ENCODE assay signal across 1 cellular context in genomic region chr2:187461294-187462261, GRCh38.
TF ChIP-seq lines count a peak whose summit lies in the region.

No MANE protein-coding gene starts in this region.

TF ChIP-seq in HepG2, 621 proteins besides CTCF, POLR2A, EP300 and RAD21 (continued from another document and continues in another):
- TF ChIP-seq, protein P1, sequence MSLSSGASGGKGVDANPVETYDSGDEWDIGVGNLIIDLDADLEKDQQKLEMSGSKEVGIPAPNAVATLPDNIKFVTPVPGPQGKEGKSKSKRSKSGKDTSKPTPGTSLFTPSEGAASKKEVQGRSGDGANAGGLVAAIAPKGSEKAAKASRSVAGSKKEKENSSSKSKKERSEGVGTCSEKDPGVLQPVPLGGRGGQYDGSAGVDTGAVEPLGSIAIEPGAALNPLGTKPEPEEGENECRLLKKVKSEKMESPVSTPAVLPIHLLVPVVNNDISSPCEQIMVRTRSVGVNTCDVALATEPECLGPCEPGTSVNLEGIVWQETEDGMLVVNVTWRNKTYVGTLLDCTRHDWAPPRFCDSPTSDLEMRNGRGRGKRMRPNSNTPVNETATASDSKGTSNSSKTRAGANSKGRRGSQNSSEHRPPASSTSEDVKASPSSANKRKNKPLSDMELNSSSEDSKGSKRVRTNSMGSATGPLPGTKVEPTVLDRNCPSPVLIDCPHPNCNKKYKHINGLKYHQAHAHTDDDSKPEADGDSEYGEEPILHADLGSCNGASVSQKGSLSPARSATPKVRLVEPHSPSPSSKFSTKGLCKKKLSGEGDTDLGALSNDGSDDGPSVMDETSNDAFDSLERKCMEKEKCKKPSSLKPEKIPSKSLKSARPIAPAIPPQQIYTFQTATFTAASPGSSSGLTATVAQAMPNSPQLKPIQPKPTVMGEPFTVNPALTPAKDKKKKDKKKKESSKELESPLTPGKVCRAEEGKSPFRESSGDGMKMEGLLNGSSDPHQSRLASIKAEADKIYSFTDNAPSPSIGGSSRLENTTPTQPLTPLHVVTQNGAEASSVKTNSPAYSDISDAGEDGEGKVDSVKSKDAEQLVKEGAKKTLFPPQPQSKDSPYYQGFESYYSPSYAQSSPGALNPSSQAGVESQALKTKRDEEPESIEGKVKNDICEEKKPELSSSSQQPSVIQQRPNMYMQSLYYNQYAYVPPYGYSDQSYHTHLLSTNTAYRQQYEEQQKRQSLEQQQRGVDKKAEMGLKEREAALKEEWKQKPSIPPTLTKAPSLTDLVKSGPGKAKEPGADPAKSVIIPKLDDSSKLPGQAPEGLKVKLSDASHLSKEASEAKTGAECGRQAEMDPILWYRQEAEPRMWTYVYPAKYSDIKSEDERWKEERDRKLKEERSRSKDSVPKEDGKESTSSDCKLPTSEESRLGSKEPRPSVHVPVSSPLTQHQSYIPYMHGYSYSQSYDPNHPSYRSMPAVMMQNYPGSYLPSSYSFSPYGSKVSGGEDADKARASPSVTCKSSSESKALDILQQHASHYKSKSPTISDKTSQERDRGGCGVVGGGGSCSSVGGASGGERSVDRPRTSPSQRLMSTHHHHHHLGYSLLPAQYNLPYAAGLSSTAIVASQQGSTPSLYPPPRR (CRISPR knock-in tag; IDR thresholded peaks at IDR 0.05; ENCODE audit: borderline replicate concordance), result peak; percentile 75
- 0 out of 2 replicates have a peak, but pooled peaks have one; percentile 20 for TF ChIP-seq HNF4G (IDR thresholded peaks at IDR 0.05; ENCODE audit: borderline replicate concordance, low read depth, low read length)
- no peak for TF ChIP-seq HNF4G (CRISPR knock-in tag; IDR thresholded peaks at IDR 0.05; ENCODE audit: borderline replicate concordance, low read depth)
- TF ChIP-seq ZNF761 (CRISPR knock-in tag; conservative IDR thresholded peaks at IDR 0.05), result peak; percentile 85; the same call in 1 of the 2 replicates
- no peak for TF ChIP-seq ZSCAN9 (CRISPR knock-in tag; IDR thresholded peaks at IDR 0.05; ENCODE audit: borderline replicate concordance)
- peak; percentile 34; the same call in 1 of the 2 replicates for TF ChIP-seq ZBTB8A (CRISPR knock-in tag; IDR thresholded peaks at IDR 0.05; ENCODE audit: borderline replicate concordance, low read depth)
- TF ChIP-seq KLF11 (CRISPR knock-in tag; IDR thresholded peaks at IDR 0.05), result peak; percentile 49; the same call in 1 of the 2 replicates
- no peak for TF ChIP-seq SMYD3 (CRISPR knock-in tag; IDR thresholded peaks at IDR 0.05)
- peak; percentile 82; the same call in 1 of the 2 replicates for TF ChIP-seq SALL2 (CRISPR knock-in tag; IDR thresholded peaks at IDR 0.05)
- peak; percentile 51; the same call in 1 of the 2 replicates for TF ChIP-seq SRF (IDR thresholded peaks at IDR 0.05; ENCODE audit: low read depth, low read length)
- TF ChIP-seq, protein P2, sequence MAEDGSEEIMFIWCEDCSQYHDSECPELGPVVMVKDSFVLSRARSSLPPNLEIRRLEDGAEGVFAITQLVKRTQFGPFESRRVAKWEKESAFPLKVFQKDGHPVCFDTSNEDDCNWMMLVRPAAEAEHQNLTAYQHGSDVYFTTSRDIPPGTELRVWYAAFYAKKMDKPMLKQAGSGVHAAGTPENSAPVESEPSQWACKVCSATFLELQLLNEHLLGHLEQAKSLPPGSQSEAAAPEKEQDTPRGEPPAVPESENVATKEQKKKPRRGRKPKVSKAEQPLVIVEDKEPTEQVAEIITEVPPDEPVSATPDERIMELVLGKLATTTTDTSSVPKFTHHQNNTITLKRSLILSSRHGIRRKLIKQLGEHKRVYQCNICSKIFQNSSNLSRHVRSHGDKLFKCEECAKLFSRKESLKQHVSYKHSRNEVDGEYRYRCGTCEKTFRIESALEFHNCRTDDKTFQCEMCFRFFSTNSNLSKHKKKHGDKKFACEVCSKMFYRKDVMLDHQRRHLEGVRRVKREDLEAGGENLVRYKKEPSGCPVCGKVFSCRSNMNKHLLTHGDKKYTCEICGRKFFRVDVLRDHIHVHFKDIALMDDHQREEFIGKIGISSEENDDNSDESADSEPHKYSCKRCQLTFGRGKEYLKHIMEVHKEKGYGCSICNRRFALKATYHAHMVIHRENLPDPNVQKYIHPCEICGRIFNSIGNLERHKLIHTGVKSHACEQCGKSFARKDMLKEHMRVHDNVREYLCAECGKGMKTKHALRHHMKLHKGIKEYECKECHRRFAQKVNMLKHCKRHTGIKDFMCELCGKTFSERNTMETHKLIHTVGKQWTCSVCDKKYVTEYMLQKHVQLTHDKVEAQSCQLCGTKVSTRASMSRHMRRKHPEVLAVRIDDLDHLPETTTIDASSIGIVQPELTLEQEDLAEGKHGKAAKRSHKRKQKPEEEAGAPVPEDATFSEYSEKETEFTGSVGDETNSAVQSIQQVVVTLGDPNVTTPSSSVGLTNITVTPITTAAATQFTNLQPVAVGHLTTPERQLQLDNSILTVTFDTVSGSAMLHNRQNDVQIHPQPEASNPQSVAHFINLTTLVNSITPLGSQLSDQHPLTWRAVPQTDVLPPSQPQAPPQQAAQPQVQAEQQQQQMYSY (CRISPR knock-in tag; IDR thresholded peaks at IDR 0.05), result no peak
- no peak for TF ChIP-seq FIP1L1 (IDR thresholded peaks at IDR 0.05; ENCODE audit: borderline replicate concordance, insufficient read depth, low read depth, low read length)
- TF ChIP-seq RBFOX2 (IDR thresholded peaks at IDR 0.05; ENCODE audit: low read depth, low read length), result peak; percentile 33; the same call in 1 of the 2 replicates
- TF ChIP-seq AGO1 (IDR thresholded peaks at IDR 0.05; ENCODE audit: low read depth, low read length, poor library complexity, severe bottlenecking), result no peak
- TF ChIP-seq, protein P3, sequence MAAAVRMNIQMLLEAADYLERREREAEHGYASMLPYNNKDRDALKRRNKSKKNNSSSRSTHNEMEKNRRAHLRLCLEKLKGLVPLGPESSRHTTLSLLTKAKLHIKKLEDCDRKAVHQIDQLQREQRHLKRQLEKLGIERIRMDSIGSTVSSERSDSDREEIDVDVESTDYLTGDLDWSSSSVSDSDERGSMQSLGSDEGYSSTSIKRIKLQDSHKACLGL (CRISPR knock-in tag; IDR thresholded peaks at IDR 0.05), result peak; percentile 77; the same call in 1 of the 2 replicates
- TF ChIP-seq ATM (IDR thresholded peaks at IDR 0.05; ENCODE audit: borderline replicate concordance), result no peak
- TF ChIP-seq EHMT2 (IDR thresholded peaks at IDR 0.05; ENCODE audit: borderline replicate concordance, low read depth, low read length), result peak; percentile 99
- TF ChIP-seq ZNF121 (CRISPR knock-in tag; IDR thresholded peaks at IDR 0.05), result peak; percentile 42; the same call in 1 of the 2 replicates
- peak; percentile 75 for TF ChIP-seq TBL1XR1 (IDR thresholded peaks at IDR 0.05; ENCODE audit: borderline replicate concordance, low read length, partially characterized antibody)
- TF ChIP-seq ZNF362 (CRISPR knock-in tag; IDR thresholded peaks at IDR 0.05; ENCODE audit: borderline replicate concordance), result peak; percentile 56; the same call in 1 of the 2 replicates
- no peak for TF ChIP-seq U2AF2 (IDR thresholded peaks at IDR 0.05; ENCODE audit: low read depth, low read length)
- no peak for TF ChIP-seq AKAP8 (CRISPR knock-in tag; IDR thresholded peaks at IDR 0.05)
- TF ChIP-seq ZSCAN21 (CRISPR knock-in tag; IDR thresholded peaks at IDR 0.05; ENCODE audit: borderline replicate concordance), result 0 out of 2 replicates have a peak, but pooled peaks have one; percentile 38
- TF ChIP-seq SRSF1 (optimal IDR thresholded peaks at IDR 0.05; ENCODE audit: low read depth, low read length), result peak; percentile 58
- TF ChIP-seq THAP9 (CRISPR knock-in tag; IDR thresholded peaks at IDR 0.05; ENCODE audit: borderline replicate concordance), result peak; percentile 96
- no peak for TF ChIP-seq ZNF652 (CRISPR knock-in tag; IDR thresholded peaks at IDR 0.05; ENCODE audit: borderline replicate concordance, low read depth)
- TF ChIP-seq, protein P4, sequence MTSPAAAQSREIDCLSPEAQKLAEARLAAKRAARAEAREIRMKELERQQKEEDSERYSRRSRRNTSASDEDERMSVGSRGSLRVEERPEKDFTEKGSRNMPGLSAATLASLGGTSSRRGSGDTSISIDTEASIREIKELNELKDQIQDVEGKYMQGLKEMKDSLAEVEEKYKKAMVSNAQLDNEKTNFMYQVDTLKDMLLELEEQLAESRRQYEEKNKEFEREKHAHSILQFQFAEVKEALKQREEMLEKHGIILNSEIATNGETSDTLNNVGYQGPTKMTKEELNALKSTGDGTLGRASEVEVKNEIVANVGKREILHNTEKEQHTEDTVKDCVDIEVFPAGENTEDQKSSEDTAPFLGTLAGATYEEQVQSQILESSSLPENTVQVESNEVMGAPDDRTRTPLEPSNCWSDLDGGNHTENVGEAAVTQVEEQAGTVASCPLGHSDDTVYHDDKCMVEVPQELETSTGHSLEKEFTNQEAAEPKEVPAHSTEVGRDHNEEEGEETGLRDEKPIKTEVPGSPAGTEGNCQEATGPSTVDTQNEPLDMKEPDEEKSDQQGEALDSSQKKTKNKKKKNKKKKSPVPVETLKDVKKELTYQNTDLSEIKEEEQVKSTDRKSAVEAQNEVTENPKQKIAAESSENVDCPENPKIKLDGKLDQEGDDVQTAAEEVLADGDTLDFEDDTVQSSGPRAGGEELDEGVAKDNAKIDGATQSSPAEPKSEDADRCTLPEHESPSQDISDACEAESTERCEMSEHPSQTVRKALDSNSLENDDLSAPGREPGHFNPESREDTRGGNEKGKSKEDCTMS (CRISPR knock-in tag; conservative IDR thresholded peaks at IDR 0.05), result no peak
- TF ChIP-seq ZSCAN30 (CRISPR knock-in tag; IDR thresholded peaks at IDR 0.05), result 0 out of 2 replicates have a peak, but pooled peaks have one; percentile 84
- TF ChIP-seq, protein P5, sequence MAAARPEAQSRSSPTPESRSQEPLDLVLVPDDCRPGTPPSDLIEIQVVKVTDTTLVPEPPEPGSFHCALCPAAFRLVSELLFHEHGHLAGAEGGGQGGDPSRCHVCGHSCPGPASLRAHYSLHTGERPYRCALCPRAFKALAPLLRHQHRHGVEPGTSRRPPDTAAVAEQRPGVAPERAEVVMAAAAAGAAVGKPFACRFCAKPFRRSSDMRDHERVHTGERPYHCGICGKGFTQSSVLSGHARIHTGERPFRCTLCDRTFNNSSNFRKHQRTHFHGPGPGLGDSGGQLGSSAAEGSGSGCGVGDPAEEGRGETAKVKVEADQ (CRISPR knock-in tag; IDR thresholded peaks at IDR 0.05; ENCODE audit: borderline replicate concordance), result peak; percentile 91; the same call in 1 of the 2 replicates
- TF ChIP-seq ZNF792 (CRISPR knock-in tag; IDR thresholded peaks at IDR 0.05), result no peak
